Comparison of ENCODE assay signal across 17 cellular contexts in the genomic region with DNA sequence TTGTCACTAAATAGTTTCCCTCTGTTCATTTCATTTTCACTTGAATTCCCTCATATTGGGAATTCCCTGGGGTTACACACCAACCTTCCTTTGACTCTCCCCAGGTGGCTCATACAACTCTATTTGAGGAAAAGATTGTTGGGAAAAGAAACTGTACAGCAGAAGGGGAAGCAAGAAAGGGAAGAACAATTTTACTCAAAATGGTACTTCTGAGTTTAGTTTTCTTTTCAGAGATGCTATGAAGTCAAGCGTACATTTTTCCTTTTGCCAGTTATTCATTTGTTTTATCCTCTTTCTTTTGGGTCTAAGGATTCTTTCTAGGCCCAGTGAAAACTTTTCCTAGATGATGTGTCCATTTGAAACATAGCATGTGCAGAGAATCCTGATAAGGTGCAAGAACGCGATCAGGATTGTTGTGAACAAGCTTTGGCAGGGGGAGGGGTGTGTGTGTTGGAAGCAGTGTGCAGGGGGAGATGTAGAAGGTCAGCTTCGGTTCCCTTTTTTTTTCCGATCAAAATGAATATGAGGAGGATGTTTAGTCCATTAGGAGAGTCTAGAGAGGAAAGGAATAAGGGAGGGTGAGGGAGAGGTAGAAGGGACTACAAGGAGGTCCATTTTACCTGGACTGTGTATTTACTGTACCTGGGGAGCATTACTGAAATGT. TPM values are rescaled to one million over a fixed set of nuclear protein-coding genes. Genes with fewer than 3 reads are reported as not detected.
DNase-seq lines count a peak whose midpoint lies in the region; ATAC-seq and TF ChIP-seq lines count a peak whose summit lies in the region.
"Had no signal": no experiment of that assay in that cellular context is flagged by ENCODE, and none has a peak within 500 bp of the region (broad histone marks: within the 10 kb centered on the region; RNA-seq: fewer than 3 reads in every experiment).

No MANE protein-coding gene starts in this region.

- H3K4me3 Mint-ChIP-seq in MCF 10A (ENCODE audit: unreplicated experiment) = no peak overlapping the region
- H3K4me3 Mint-ChIP-seq in CD8-positive, alpha-beta memory T cell = peak overlapping the region in 1 of 7 donors; percentile 38
- H3K4me3 Mint-ChIP-seq: CD4-positive, alpha-beta T cell; HFFc6 had no signal

- H3K27ac Mint-ChIP-seq in MCF 10A (ENCODE audit: low read depth, unreplicated experiment) = peak overlapping the region; percentile 29
- H3K27ac Mint-ChIP-seq in CD8-positive, alpha-beta memory T cell = no peak overlapping the region
- H3K27ac Mint-ChIP-seq: CD4-positive, alpha-beta T cell; HFFc6 had no signal

- H3K36me3 Mint-ChIP-seq in MCF 10A (ENCODE audit: insufficient read depth, unreplicated experiment) = no peaks in the 10 kb centered on the region
- peaks cover 0 to 4% (median 0%) of the 10 kb centered on the region in 3 donors for H3K36me3 Mint-ChIP-seq in CD8-positive, alpha-beta memory T cell

- H3K4me2 ChIP-seq in OCI-LY7 (ENCODE audit: low read length) (peak overlapping the region; percentile 29), hepatocyte (no peak overlapping the region)

- 78% methylated on average over 5 of the region's 5 CpGs for WGBS in hepatocyte (ENCODE audit: low lambda C conversion rate, missing lambda C conversion rate)

- peaks cover 45% of the 10 kb centered on the region for H3K4me1 Mint-ChIP-seq in MCF 10A (ENCODE audit: insufficient read depth, unreplicated experiment)
- peaks cover 18 to 22% (median 21%) of the 10 kb centered on the region in 3 donors for H3K4me1 Mint-ChIP-seq in CD8-positive, alpha-beta memory T cell

- H3K36me3 ChIP-seq in breast epithelium (no peaks in the 10 kb centered on the region), OCI-LY7 (ENCODE audit: insufficient read depth, low read length) (no peaks in the 10 kb centered on the region), hepatocyte (replicated peaks; ENCODE audit: insufficient read depth, low read depth) (no peaks in the 10 kb centered on the region), upper lobe of right lung (no peaks in the 10 kb centered on the region)
- H3K36me3 ChIP-seq in CD8-positive, alpha-beta memory T cell (ENCODE audit: insufficient read depth, low read length) = no peaks in the 10 kb centered on the region

- no peaks in the 10 kb centered on the region for H3K9me3 Mint-ChIP-seq in MCF 10A (ENCODE audit: unreplicated experiment)
- H3K9me3 Mint-ChIP-seq in CD8-positive, alpha-beta memory T cell = no peaks in the 10 kb centered on the region
- H3K9me3 Mint-ChIP-seq: CD4-positive, alpha-beta T cell; HFFc6 had no signal

- H3K27me3 ChIP-seq in breast epithelium (peaks cover 0 to 4% of the 10 kb centered on the region in 2 donors), foreskin keratinocyte (no peaks in the 10 kb centered on the region), hepatocyte (peaks cover 6% of the 10 kb centered on the region), upper lobe of right lung (peaks cover 6% of the 10 kb centered on the region)
- no peaks in the 10 kb centered on the region for H3K27me3 ChIP-seq in CD8-positive, alpha-beta memory T cell (ENCODE audit: insufficient read depth, low read length, poor library complexity, severe bottlenecking)

- H3K79me2 ChIP-seq in OCI-LY7 (ENCODE audit: insufficient read depth, low read depth, low read length) (no peaks in the 10 kb centered on the region), hepatocyte (no peaks in the 10 kb centered on the region)

- H3K4me1 ChIP-seq in breast epithelium = no peaks in the 10 kb centered on the region
- H3K4me1 ChIP-seq in OCI-LY7 (ENCODE audit: insufficient read depth, low read length, poor library complexity, severe bottlenecking) = peaks cover 32% of the 10 kb centered on the region
- peaks cover 44% of the 10 kb centered on the region for H3K4me1 ChIP-seq in foreskin keratinocyte
- H3K4me1 ChIP-seq in hepatocyte (ENCODE audit: insufficient read depth) = no peaks in the 10 kb centered on the region
- peaks cover 11% of the 10 kb centered on the region for H3K4me1 ChIP-seq in upper lobe of right lung
- H3K4me1 ChIP-seq in CD8-positive, alpha-beta memory T cell (ENCODE audit: insufficient read depth, low read length) = peaks cover 15% of the 10 kb centered on the region

- TF ChIP-seq CTCF in MCF 10A (IDR thresholded peaks at IDR 0.05; ENCODE audit: unreplicated experiment) (no peak), breast epithelium (IDR thresholded peaks at IDR 0.05) (no peak), OCI-LY7 (conservative IDR thresholded peaks at IDR 0.05; ENCODE audit: low read length) (no peak), foreskin keratinocyte (conservative IDR thresholded peaks at IDR 0.05) (no peak), hepatocyte (IDR thresholded peaks at IDR 0.05; ENCODE audit: poor library complexity) (no peak), upper lobe of right lung (IDR thresholded peaks at IDR 0.05) (no peak)

- intact Hi-C loops in MCF 10A (cut with micrococcal nuclease) = no loop called here
- intact Hi-C loops in breast epithelium (cut with DNase I; ENCODE audit: low total_unique reads) = no loop called here
- intact Hi-C loops in OCI-LY7 (cut with micrococcal nuclease; ENCODE audit: unreplicated experiment) = no loop called here
- intact Hi-C loops in upper lobe of right lung (cut with DNase I) = no loop called here

- BruUV-seq in MCF 10A (replicated peaks; lab: Mats Ljungman, UMichigan) (no TSS peak), OCI-LY7 (replicated peaks; lab: Mats Ljungman, UMichigan) (no TSS peak)

- no peaks in the 10 kb centered on the region for H3K9me2 ChIP-seq in OCI-LY7 (ENCODE audit: insufficient read depth, low read length)
- H3K9me2 ChIP-seq in hepatocyte (replicated peaks; ENCODE audit: insufficient read depth) = no peaks in the 10 kb centered on the region

- POLR2A ChIA-PET in MCF 10A (lab: Yijun Ruan, JAX) = interaction anchor here (0.7 kb wide), 1 partner anchor 50 kb away, joined by 3 read pairs; no protein-coding TSS in a partner anchor
- POLR2A ChIA-PET in OCI-LY7 (lab: Charles Lee) = no interaction called here
- POLR2A ChIA-PET in CD8-positive, alpha-beta memory T cell (lab: Charles Lee) = no interaction called here

- no peaks in the 10 kb centered on the region for H3K27me3 Mint-ChIP-seq in MCF 10A (ENCODE audit: insufficient read depth, unreplicated experiment)
- peaks cover 8 to 39% of the 10 kb centered on the region in 2 donors for H3K27me3 Mint-ChIP-seq in CD8-positive, alpha-beta memory T cell

- ATAC-seq in foreskin keratinocyte (no peak), upper lobe of right lung (no peak)
- ATAC-seq: Right ventricle myocardium inferior had no signal

- H3K9me3 ChIP-seq in breast epithelium (no peaks in the 10 kb centered on the region), OCI-LY7 (ENCODE audit: low read length) (no peaks in the 10 kb centered on the region), hepatocyte (ENCODE audit: low read depth) (no peaks in the 10 kb centered on the region), upper lobe of right lung (no peaks in the 10 kb centered on the region)
- H3K9me3 ChIP-seq in CD8-positive, alpha-beta memory T cell (ENCODE audit: low read length) = no peaks in the 10 kb centered on the region

- no peaks in the 10 kb centered on the region for H4K20me1 ChIP-seq in OCI-LY7 (ENCODE audit: insufficient read depth, low read length)
- no peaks in the 10 kb centered on the region for H4K20me1 ChIP-seq in hepatocyte (ENCODE audit: insufficient read depth, poor library complexity, severe bottlenecking)

- DNase-seq in MCF 10A (ENCODE audit: unreplicated experiment) (no peak), breast epithelium (ENCODE audit: low spot score in 2 of 2) (no peak), OCI-LY7 (ENCODE audit: low spot score) (no peak), foreskin keratinocyte (no peak), NCI-H69 (lab: John Stamatoyannopoulos, UW) (no peak), hepatocyte (ENCODE audit: low spot score) (no peak), upper lobe of right lung (no peak)
- DNase-seq in CD8-positive, alpha-beta memory T cell = no peak
- DNase-seq: CD4-positive, alpha-beta T cell; DMS79; HFFc6; KG1; NCI-H187 treated with DMSO at 0.1 percent for 48 hours; NCI-H446 had no signal

- TF ChIP-seq POLR2A in breast epithelium (IDR thresholded peaks at IDR 0.05) = no peak

- H3K27ac ChIP-seq in breast epithelium (no peak overlapping the region), OCI-LY7 (ENCODE audit: low read depth, low read length, poor library complexity, severe bottlenecking) (no peak overlapping the region), foreskin keratinocyte (peak overlapping the region; percentile 66), hepatocyte (no peak overlapping the region), upper lobe of right lung (no peak overlapping the region)
- H3K27ac ChIP-seq in CD8-positive, alpha-beta memory T cell (ENCODE audit: low read depth, low read length) = no peak overlapping the region
- H3K27ac ChIP-seq: HL-60 had no signal

- H2AFZ ChIP-seq in OCI-LY7 (ENCODE audit: low read length) (peak overlapping the region; percentile 52; the same call in 1 of the 2 replicates), hepatocyte (no peak overlapping the region)

- CTCF ChIA-PET in MCF 10A (lab: Yijun Ruan, JAX) (interaction anchor here (0.6 to 0.7 kb wide), 2 partner anchors 185 to 951 kb away, joined by 3 read pairs; no protein-coding TSS in a partner anchor), OCI-LY7 (lab: Charles Lee; ENCODE audit: unreplicated experiment) (no interaction called here)
- CTCF ChIA-PET in CD8-positive, alpha-beta memory T cell (lab: Charles Lee) = no interaction called here

- H3K4me3 ChIP-seq in breast epithelium = no peak overlapping the region
- no peak overlapping the region for H3K4me3 ChIP-seq in OCI-LY7 (ENCODE audit: low read depth, low read length, poor library complexity, severe bottlenecking)
- H3K4me3 ChIP-seq in hepatocyte = no peak overlapping the region
- H3K4me3 ChIP-seq in upper lobe of right lung = no peak overlapping the region
- H3K4me3 ChIP-seq in CD8-positive, alpha-beta memory T cell (ENCODE audit: low read length) = no peak overlapping the region

RNA-seq across cellular contexts. Expression of a gene that starts 26.8 kb away (rescaled TPM):
- total RNA-seq in MCF 10A (2022) (0.19 and 0.22 TPM in 2 replicates), breast epithelium (1 to 10 TPM in 2 of 3 donors, under 1 TPM in 1; 0.96 to 2.0 (median 1.8) TPM), OCI-LY7 (2022) (5.7 and 5.8 TPM in 2 replicates), foreskin keratinocyte (3.9 and 5.1 TPM in 2 replicates), hepatocyte (3.9 and 4.7 TPM in 2 replicates), upper lobe of right lung (5.3 TPM)
- 3.3 and 4.9 TPM in 2 replicates for total RNA-seq in OCI-LY7 (2014; rRNA removed; shearing (Covaris generic))
- polyA plus RNA-seq in foreskin keratinocyte (3.7 and 3.8 TPM in 2 replicates), hepatocyte (2.3 and 3.7 TPM in 2 replicates)
- not detected for total RNA-seq in CD8-positive, alpha-beta memory T cell
- polyA plus RNA-seq in CD8-positive, alpha-beta memory T cell = not detected
- total RNA-seq: G401, HFFc6 had no signal
